Comparison of ENCODE assay signal across 8 cellular contexts in genomic region chr5:112186401-112186990, GRCh38.
DNase-seq lines count a peak whose midpoint lies in the region; ATAC-seq, FAIRE-seq and TF ChIP-seq lines count a peak whose summit lies in the region.

No MANE protein-coding gene starts in this region.

- peak; percentile 53 for FAIRE-seq in kidney (lab: Jason Lieb, UNC)

- peaks cover 0 to 42% (median 4%) of the 10 kb centered on the region in 9 donors for H3K36me3 ChIP-seq in heart left ventricle
- no peaks in the 10 kb centered on the region for H3K36me3 ChIP-seq in MM.1S (replicated peaks; ENCODE audit: insufficient read depth, low read length)
- H3K36me3 ChIP-seq in kidney (ENCODE audit: control insufficient read depth in 1 of 2, insufficient read depth in 2 of 2, low read length in 2 of 2) = peaks cover 0 to 4% of the 10 kb centered on the region in 2 donors

- H3K4me2 ChIP-seq in MM.1S (ENCODE audit: low read depth, low read length) = no peak overlapping the region

- intact Hi-C loops in heart left ventricle (cut with DNase I) = loop anchor here in 1 of 10 donors (10.0 kb wide), 1 partner anchor 348 kb away; no protein-coding TSS in a partner anchor
- intact Hi-C loops in cardiac septum (cut with DNase I) = no loop called here
- intact Hi-C loops in kidney (cut with DNase I) = no loop called here

- H3K27ac ChIP-seq in heart left ventricle (no peak overlapping the region), MM.1S (ENCODE audit: low read length) (no peak overlapping the region), kidney (ENCODE audit: low read depth in 2 of 2, low read length in 2 of 2) (no peak overlapping the region)

- no peak for TF ChIP-seq POLR2A in heart left ventricle (IDR thresholded peaks at IDR 0.05)

- no peaks in the 10 kb centered on the region for H3K27me3 ChIP-seq in heart left ventricle
- H3K27me3 ChIP-seq in MM.1S (replicated peaks; ENCODE audit: insufficient read depth, low read length) = no peaks in the 10 kb centered on the region

- no peak for DNase-seq in heart left ventricle
- DNase-seq in cardiac septum (ENCODE audit: low spot score) = no peak
- DNase-seq in MM.1S = peak; percentile 59
- DNase-seq in amniotic epithelial cell (ENCODE audit: low read depth) = peak; percentile 53
- no peak for DNase-seq in kidney
- no peak for DNase-seq in COLO668 (lab: John Stamatoyannopoulos, UW; ENCODE audit: unreplicated experiment)

- H4K20me1 ChIP-seq in MM.1S (ENCODE audit: insufficient read depth, low read length) = no peaks in the 10 kb centered on the region

- peak in 2 of 4 donors; percentile 26 to 38 for ATAC-seq in heart left ventricle
- ATAC-seq in HG02571 (IDR thresholded peaks at IDR 0.05; ENCODE audit: unreplicated experiment) = no peak
- ATAC-seq in GM18867 (IDR thresholded peaks at IDR 0.05; ENCODE audit: unreplicated experiment) = no peak

- peaks cover 0 to 3% (median 0%) of the 10 kb centered on the region in 12 donors for H3K4me1 ChIP-seq in heart left ventricle
- no peaks in the 10 kb centered on the region for H3K4me1 ChIP-seq in MM.1S (ENCODE audit: low read length)
- no peaks in the 10 kb centered on the region for H3K4me1 ChIP-seq in kidney (ENCODE audit: control insufficient read depth in 1 of 2, insufficient read depth in 1 of 2, low read depth in 1 of 2, low read length in 2 of 2)

- no peaks in the 10 kb centered on the region for H3K9me2 ChIP-seq in MM.1S (replicated peaks; ENCODE audit: insufficient read depth, low read length)

- H3K79me2 ChIP-seq in MM.1S (ENCODE audit: low read length) = no peaks in the 10 kb centered on the region

- H2AFZ ChIP-seq in MM.1S (ENCODE audit: low read length) = no peak overlapping the region

- H3K9me3 ChIP-seq in heart left ventricle (no peaks in the 10 kb centered on the region), MM.1S (replicated peaks; ENCODE audit: insufficient read depth, low read length) (no peaks in the 10 kb centered on the region), kidney (ENCODE audit: control insufficient read depth in 1 of 2, low read length in 2 of 2) (no peaks in the 10 kb centered on the region)

- 75 to 82% (median 78%) methylated on average over 4 of the region's 4 CpGs for whole genome bisulfite sequencing in heart left ventricle, 4 donors

- H3K9ac ChIP-seq in MM.1S (ENCODE audit: low read length) = no peak overlapping the region
- no peak overlapping the region for H3K9ac ChIP-seq in kidney (ENCODE audit: low read length in 2 of 2)

- H3K4me3 ChIP-seq in heart left ventricle = no peak overlapping the region
- H3K4me3 ChIP-seq in MM.1S (ENCODE audit: low read length) = no peak overlapping the region
- no peak overlapping the region for H3K4me3 ChIP-seq in kidney (ENCODE audit: low read length in 2 of 2)

- TF ChIP-seq CTCF in heart left ventricle (IDR thresholded peaks at IDR 0.05) (peak; percentile 21 to 67 (median 46)), MM.1S (IDR thresholded peaks at IDR 0.05; ENCODE audit: low read length) (peak; percentile 63), kidney (IDR thresholded peaks at IDR 0.05; ENCODE audit: borderline replicate concordance, extremely low read depth, insufficient read depth) (peak; percentile 44)

- no peaks in the 10 kb centered on the region for H3F3A ChIP-seq in MM.1S (ENCODE audit: insufficient read depth, low read length)

Comparison
In these comparisons a context has a peak if more than half of its experiments do, and no peak if none do; other contexts are left out.
1. DNase-seq: peak in MM.1S (single experiment) and amniotic epithelial cell (single experiment); none in heart left ventricle (0 of 5), cardiac septum (single experiment), kidney (single experiment) and COLO668 (single experiment).
2. Peak in every context shown above with its lines, with median percentiles within 50 percentile points of each other: CTCF ChIP-seq.